ENCODE assay signal across 8 cellular contexts in the genomic region with DNA sequence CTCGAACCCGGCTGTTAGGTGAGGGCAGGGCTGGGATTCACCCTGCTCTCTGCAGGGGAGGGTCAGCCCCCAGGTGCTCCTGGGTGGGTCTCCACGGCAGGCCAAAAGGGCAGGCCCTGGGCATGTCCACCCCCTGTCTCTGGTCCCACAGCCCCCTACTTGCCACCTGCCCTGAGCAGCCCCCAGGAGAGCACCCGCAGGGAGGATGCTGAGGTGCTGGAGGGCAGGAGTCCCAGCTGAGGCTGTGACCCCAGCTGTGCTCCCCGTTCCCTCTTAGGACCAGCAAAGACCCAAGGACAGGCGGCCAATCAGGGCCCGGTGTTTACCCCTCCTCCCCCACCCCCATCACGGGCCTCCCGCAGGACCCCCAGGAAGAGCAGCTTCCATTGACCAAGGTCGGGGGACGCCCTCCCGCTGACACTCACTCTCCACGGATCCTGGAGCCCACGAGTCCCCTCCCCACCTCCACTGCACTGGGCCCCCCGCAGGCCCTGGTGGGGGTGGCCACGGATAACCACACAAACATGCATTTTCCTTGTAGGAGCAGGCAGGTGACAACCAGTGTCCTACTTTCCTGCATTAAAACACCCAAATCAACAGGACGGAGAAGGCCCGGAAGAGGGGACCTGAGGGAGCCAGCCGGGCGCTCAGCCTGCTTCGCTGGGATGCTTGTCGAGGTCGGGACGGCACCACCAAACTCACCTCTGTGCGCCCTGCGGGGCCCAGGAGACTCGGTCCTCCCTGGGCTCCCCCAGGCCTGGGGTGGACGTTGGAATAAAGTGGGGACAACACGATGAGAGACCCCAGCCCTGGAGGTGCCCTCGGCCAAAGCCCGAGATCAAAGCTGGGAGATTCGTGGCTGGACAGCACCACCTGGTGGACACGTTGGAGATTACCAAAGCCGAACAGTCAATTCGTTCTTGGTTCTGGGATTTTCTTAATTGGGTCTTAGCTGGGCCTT. TPM values are rescaled to one million over a fixed set of nuclear protein-coding genes. Genes with fewer than 3 reads are reported as not detected.
DNase-seq lines count a peak whose midpoint lies in the region; ATAC-seq and TF ChIP-seq lines count a peak whose summit lies in the region.

No MANE protein-coding gene starts in this region.

- H3K27ac ChIP-seq in Panc1 (ENCODE audit: low read length) = no peak overlapping the region
- no peak overlapping the region for H3K27ac ChIP-seq in osteoblast (ENCODE audit: low read depth, low read length)
- H3K27ac ChIP-seq in transverse colon = no peak overlapping the region

- H3K4me1 ChIP-seq in Panc1 (ENCODE audit: control insufficient read depth, insufficient read depth, low read length) = no peaks in the 10 kb centered on the region
- no peaks in the 10 kb centered on the region for H3K4me1 ChIP-seq in osteoblast (ENCODE audit: insufficient read depth, low read length)
- peaks cover 0 to 10% (median 2%) of the 10 kb centered on the region in 4 donors for H3K4me1 ChIP-seq in transverse colon

- TF ChIP-seq CTCF in AG10803 (conservative IDR thresholded peaks at IDR 0.05; ENCODE audit: low read length) (peak; percentile 76), Panc1 (IDR thresholded peaks at IDR 0.05) (peak; percentile 77), fibroblast of the aortic adventitia (IDR thresholded peaks at IDR 0.05; ENCODE audit: insufficient read depth, low read length) (peak; percentile 72), osteoblast (IDR thresholded peaks at IDR 0.05; ENCODE audit: extremely low read depth, low read depth, low read length) (peak; percentile 71), transverse colon (IDR thresholded peaks at IDR 0.05) (peak; percentile 74 to 85 (median 78))

- no peak overlapping the region for H2AFZ ChIP-seq in osteoblast (ENCODE audit: low read length)

- H4K20me1 ChIP-seq in osteoblast (ENCODE audit: insufficient read depth, low read length) = no peaks in the 10 kb centered on the region

- no peaks in the 10 kb centered on the region for H3K36me3 ChIP-seq in H7 (replicated peaks; ENCODE audit: control insufficient read depth, insufficient read depth, low read length)
- H3K36me3 ChIP-seq in Panc1 (ENCODE audit: control insufficient read depth, insufficient read depth, low read length) = no peaks in the 10 kb centered on the region
- no peaks in the 10 kb centered on the region for H3K36me3 ChIP-seq in osteoblast (ENCODE audit: insufficient read depth, low read length)
- H3K36me3 ChIP-seq in transverse colon = no peaks in the 10 kb centered on the region

- H3K9me3 ChIP-seq in Panc1 (ENCODE audit: control insufficient read depth, insufficient read depth, low read depth, low read length) (no peaks in the 10 kb centered on the region), osteoblast (ENCODE audit: low read depth, low read length) (no peaks in the 10 kb centered on the region), transverse colon (no peaks in the 10 kb centered on the region)

- no peak for TF ChIP-seq EP300 in transverse colon (IDR thresholded peaks at IDR 0.05; ENCODE audit: low read depth)

- ATAC-seq in Panc1 (peak; percentile 83), HG03045 (IDR thresholded peaks at IDR 0.05; ENCODE audit: unreplicated experiment) (no peak)

- POLR2A ChIA-PET in Panc1 (lab: Charles Lee) = no interaction called here

- in situ Hi-C loops in Panc1 (cut with HindIII; ENCODE audit: low pct_unique_long_range_greater_than_20kb, low sequenced_read_pairs) (no loop called here), transverse colon (cut with MboI; ENCODE audit: low pct_ligation_motif_present in 1 of 4, low pct_unique_long_range_greater_than_20kb in 1 of 4, low sequenced_read_pairs in 3 of 4) (no loop called here)

- DNase-seq in AG10803 (ENCODE audit: low read depth) = peak; percentile 29
- peak; percentile 91 for DNase-seq in H7
- peak; percentile 7 for DNase-seq in Panc1 (ENCODE audit: low read depth, low spot score)
- DNase-seq in activated T-helper 1 cell treated with Interleukin-2 at 50 U/mL for 16 hours (ENCODE audit: low read depth) = peak; percentile 33
- peak; percentile 46 for DNase-seq in fibroblast of the aortic adventitia (ENCODE audit: low read depth)
- DNase-seq in osteoblast (ENCODE audit: insufficient read length, low spot score, missing footprints) = peak; percentile 92
- peak; percentile 54 for DNase-seq in transverse colon

- H3K4me3 ChIP-seq in AG10803 (ENCODE audit: low read length) (no peak overlapping the region), H7 (ENCODE audit: insufficient read depth, low read depth, low read length) (peak overlapping the region; percentile 14; the same call in 1 of the 2 replicates), Panc1 (ENCODE audit: low read depth in 2 of 2, low read length in 2 of 2) (no peak overlapping the region), fibroblast of the aortic adventitia (ENCODE audit: low read depth, low read length) (no peak overlapping the region), osteoblast (ENCODE audit: insufficient read depth, low read length) (no peak overlapping the region), transverse colon (peak overlapping the region in 1 of 4 donors; percentile 15)

- TF ChIP-seq POLR2A in transverse colon (IDR thresholded peaks at IDR 0.05) = no peak

- no peaks in the 10 kb centered on the region for H3K79me2 ChIP-seq in osteoblast (ENCODE audit: insufficient read depth, low read length)

- 29% methylated on average over 31 of the region's 35 CpGs; no CpG with 5 or more reads in 1 of the 2 donors for WGBS in transverse colon (ENCODE audit: low coverage in 1 of 2), 2 donors

- BruUV-seq in Panc1 (replicated peaks; lab: Mats Ljungman, UMichigan) = no TSS peak

- CTCF ChIA-PET in Panc1 (lab: Charles Lee) = interaction anchor here (0.6 to 1.4 kb wide), 7 partner anchors 34 to 320 kb away, joined by 3 to 8 read pairs (median 5); no protein-coding TSS in a partner anchor

- no peaks in the 10 kb centered on the region for H3K27me3 ChIP-seq in H7 (ENCODE audit: control insufficient read depth, insufficient read depth, low read length)
- no peaks in the 10 kb centered on the region for H3K27me3 ChIP-seq in Panc1 (ENCODE audit: control insufficient read depth, insufficient read depth, low read length)
- H3K27me3 ChIP-seq in osteoblast (ENCODE audit: insufficient read depth, low read length) = no peaks in the 10 kb centered on the region
- no peaks in the 10 kb centered on the region for H3K27me3 ChIP-seq in transverse colon

- intact Hi-C loops in Panc1 (cut with micrococcal nuclease; ENCODE audit: unreplicated experiment) (loop anchor here (10.0 kb wide), 1 partner anchor 93 kb away; a partner anchor contains a TSS), transverse colon (cut with DNase I; ENCODE audit: low total_unique reads) (loop anchor here (10.0 kb wide), 2 partner anchors 103 to 313 kb away; no protein-coding TSS in a partner anchor)

- H3K4me2 ChIP-seq in osteoblast (ENCODE audit: insufficient read depth, low read length) = peak overlapping the region; percentile 69

RNA-seq across cellular contexts. Expression of a gene that starts 22.5 kb away (rescaled TPM):
- total RNA-seq in H7 (2014; rRNA removed; shearing (Covaris generic)) = not detected in 2 replicates
- total RNA-seq in Panc1 (2021; ENCODE audit: unreplicated experiment) = not detected
- not detected for polyA plus RNA-seq in Panc1 (2012; ENCODE audit: insufficient read length)
- not detected in 2 replicates for total RNA-seq in fibroblast of the aortic adventitia (ENCODE audit: low replicate concordance)
- total RNA-seq in osteoblast = not detected in 2 replicates
- total RNA-seq in transverse colon = under 1 TPM in 1 of 4 donors, not detected in 3; 0.16 TPM

Comparison
In these comparisons a context has a peak if more than half of its experiments do, and no peak if none do; other contexts are left out.
1. DNase-seq: peak in every context shown above with its lines; median percentile 92 in osteoblast; 91 in H7; 54 in transverse colon; 46 in fibroblast of the aortic adventitia; 33 in activated T-helper 1 cell treated with Interleukin-2 at 50 U/mL for 16 hours; 29 in AG10803; 7 in Panc1.